In genomic region chr1:226738995-226739695, GRCh38 we compare ENCODE assay signal across 8 cellular contexts. TPM values are rescaled to one million over a fixed set of nuclear protein-coding genes. Genes with fewer than 3 reads are reported as not detected.
DNase-seq lines count a peak whose midpoint lies in the region; ATAC-seq and TF ChIP-seq lines count a peak whose summit lies in the region.

ITPKB (minus strand) TSS chr1:226739282; CDS start chr1:226737458, 1,824 bp downstream.

- H3K4me3 Mint-ChIP-seq in activated T-helper 1 cell treated with anti-CD3 and anti-CD28 coated beads, Interleukin-12 subunit alpha, Interleukin-12 subunit beta, Interleukin-2, Interleukin-4 antibody, amounts not matched to agents 30 ng/mL and 10 ng/mL and 1 ng/mL, durations not matched to agents 14 hours and 24 hours and 36 hours: peak within 1 kb of the TSS; percentile 90
- peak within 1 kb of the TSS; percentile 99 for H3K4me3 Mint-ChIP-seq in natural killer cell

- WGBS in transverse colon (ENCODE audit: low coverage in 1 of 2), 2 donors: 1 to 2% methylated on average over 22 to 23 of the region's 23 CpGs

- peak within 1 kb of the TSS; percentile 90 to 97 (median 94) for H3K27ac ChIP-seq in transverse colon

- H3K36me3 ChIP-seq in transverse colon: no peaks in the 10 kb centered on the region

- peaks cover 11% of the 10 kb centered on the region for H3K9me3 Mint-ChIP-seq in activated T-helper 1 cell treated with anti-CD3 and anti-CD28 coated beads, Interleukin-12 subunit alpha, Interleukin-12 subunit beta, Interleukin-2, Interleukin-4 antibody, amounts not matched to agents 30 ng/mL and 10 ng/mL and 1 ng/mL, durations not matched to agents 14 hours and 24 hours and 36 hours
- no peaks in the 10 kb centered on the region for H3K9me3 Mint-ChIP-seq in natural killer cell

- ATAC-seq in GM21619 (IDR thresholded peaks at IDR 0.05; ENCODE audit: unreplicated experiment) (peak; percentile 24), natural killer cell (peak; percentile 48 to 64 (median 52))

- H3K27ac Mint-ChIP-seq in activated T-helper 1 cell treated with anti-CD3 and anti-CD28 coated beads, Interleukin-12 subunit alpha, Interleukin-12 subunit beta, Interleukin-2, Interleukin-4 antibody, amounts not matched to agents 30 ng/mL and 10 ng/mL and 1 ng/mL, durations not matched to agents 14 hours and 24 hours and 36 hours: peak within 1 kb of the TSS; percentile 94
- peak within 1 kb of the TSS; percentile 89 to 93 for H3K27ac Mint-ChIP-seq in natural killer cell

- peaks cover 22% of the 10 kb centered on the region for H3K36me3 Mint-ChIP-seq in activated T-helper 1 cell treated with anti-CD3 and anti-CD28 coated beads, Interleukin-12 subunit alpha, Interleukin-12 subunit beta, Interleukin-2, Interleukin-4 antibody, amounts not matched to agents 30 ng/mL and 10 ng/mL and 1 ng/mL, durations not matched to agents 14 hours and 24 hours and 36 hours (ENCODE audit: low read depth)
- no peaks in the 10 kb centered on the region for H3K36me3 Mint-ChIP-seq in natural killer cell

- in situ Hi-C loops in transverse colon (cut with MboI; ENCODE audit: low pct_ligation_motif_present in 1 of 4, low pct_unique_long_range_greater_than_20kb in 1 of 4, low sequenced_read_pairs in 3 of 4): loop anchor here in 1 of 4 donors (10.0 kb wide), 1 partner anchor 86 kb away; no protein-coding TSS in a partner anchor

- TF ChIP-seq EP300 in transverse colon (IDR thresholded peaks at IDR 0.05; ENCODE audit: low read depth): no peak

- H3K27me3 ChIP-seq in transverse colon: no peaks in the 10 kb centered on the region

- no peaks in the 10 kb centered on the region for H3K27me3 Mint-ChIP-seq in activated T-helper 1 cell treated with anti-CD3 and anti-CD28 coated beads, Interleukin-12 subunit alpha, Interleukin-12 subunit beta, Interleukin-2, Interleukin-4 antibody, amounts not matched to agents 30 ng/mL and 10 ng/mL and 1 ng/mL, durations not matched to agents 14 hours and 24 hours and 36 hours (ENCODE audit: insufficient read depth)
- no peaks in the 10 kb centered on the region for H3K27me3 Mint-ChIP-seq in natural killer cell (ENCODE audit: low read depth in 2 of 2)

- peak; percentile 69 for TF ChIP-seq POLR2A in transverse colon (IDR thresholded peaks at IDR 0.05)

- peaks cover 34% of the 10 kb centered on the region for H3K4me1 Mint-ChIP-seq in activated T-helper 1 cell treated with anti-CD3 and anti-CD28 coated beads, Interleukin-12 subunit alpha, Interleukin-12 subunit beta, Interleukin-2, Interleukin-4 antibody, amounts not matched to agents 30 ng/mL and 10 ng/mL and 1 ng/mL, durations not matched to agents 14 hours and 24 hours and 36 hours (ENCODE audit: low read depth)
- H3K4me1 Mint-ChIP-seq in natural killer cell: peaks cover 33 to 53% of the 10 kb centered on the region in 2 donors

- intact Hi-C loops in activated T-helper 1 cell treated with anti-CD3 and anti-CD28 coated beads, Interleukin-12 subunit alpha, Interleukin-12 subunit beta, Interleukin-2, Interleukin-4 antibody, amounts not matched to agents 30 ng/mL and 10 ng/mL and 1 ng/mL, durations not matched to agents 14 hours and 24 hours and 36 hours (cut with micrococcal nuclease): loop anchor here (1.0 to 10.0 kb wide), 14 partner anchors 27 to 674 kb away; partner anchors contain the start of genes COQ8A, H3-3A and STUM
- intact Hi-C loops in natural killer cell (cut with micrococcal nuclease): loop anchor here (2.0 to 10.0 kb wide), 7 partner anchors 26 to 86 kb away; no protein-coding TSS in a partner anchor
- intact Hi-C loops in transverse colon (cut with DNase I; ENCODE audit: low total_unique reads): loop anchor here (2.0 to 5.0 kb wide), 2 partner anchors 47 to 104 kb away; no protein-coding TSS in a partner anchor

- peak; percentile 60 for DNase-seq in AG20443 (ENCODE audit: low spot score)
- DNase-seq in OCI-M1 (lab: John Stamatoyannopoulos, UW): peak; percentile 86
- DNase-seq in activated T-helper 1 cell treated with anti-CD3 and anti-CD28 coated beads, Interleukin-12 subunit alpha, Interleukin-12 subunit beta, Interleukin-2, Interleukin-4 antibody, amounts not matched to agents 30 ng/mL and 10 ng/mL and 1 ng/mL, durations not matched to agents 14 hours and 24 hours and 36 hours (ENCODE audit: low spot score): peak; percentile 59
- peak; percentile 94 for DNase-seq in fibroblast of pulmonary artery (ENCODE audit: low read depth)
- DNase-seq in natural killer cell: no peak
- DNase-seq in transverse colon: peak; percentile 71
- DNase-seq in NCI-H82 treated with DMSO at 0.1 percent for 48 hours (lab: John Stamatoyannopoulos, UW; ENCODE audit: unreplicated experiment): no peak

- H3K4me3 ChIP-seq in fibroblast of pulmonary artery (replicated peaks; ENCODE audit: low read depth, low read length) (peak within 1 kb of the TSS; percentile 68), transverse colon (peak within 1 kb of the TSS; percentile 66 to 96 (median 82))

- TF ChIP-seq CTCF in fibroblast of pulmonary artery (IDR thresholded peaks at IDR 0.05; ENCODE audit: low read length, missing control alignments) (no peak), natural killer cell (IDR thresholded peaks at IDR 0.05) (no peak), transverse colon (IDR thresholded peaks at IDR 0.05) (no peak)

- H3K9me3 ChIP-seq in transverse colon: no peaks in the 10 kb centered on the region

- peaks cover 10 to 41% (median 27%) of the 10 kb centered on the region in 4 donors for H3K4me1 ChIP-seq in transverse colon

RNA-seq across cellular contexts. Expression of gene ITPKB, which starts in this region (rescaled TPM):
- 38.3 and 38.5 TPM in 2 replicates for total RNA-seq in activated T-helper 1 cell treated with anti-CD3 and anti-CD28 coated beads, Interleukin-12 subunit alpha, Interleukin-12 subunit beta, Interleukin-2, Interleukin-4 antibody, amounts not matched to agents 30 ng/mL and 10 ng/mL and 1 ng/mL, durations not matched to agents 14 hours and 24 hours and 36 hours
- 100 to 1,000 TPM in 1 of 3 donors, 10 to 100 TPM in 2; 92.2 to 133 (median 99.0) TPM for total RNA-seq in natural killer cell
- total RNA-seq in transverse colon: 10 to 100 TPM; 14.3 to 57.6 (median 23.7) TPM

Comparison
In these comparisons a context has a peak if more than half of its experiments do, and no peak if none do; other contexts are left out.
1. DNase-seq: peak in AG20443 (single experiment), OCI-M1 (single experiment), activated T-helper 1 cell treated with anti-CD3 and anti-CD28 coated beads, Interleukin-12 subunit alpha, Interleukin-12 subunit beta, Interleukin-2, Interleukin-4 antibody, amounts not matched to agents 30 ng/mL and 10 ng/mL and 1 ng/mL, durations not matched to agents 14 hours and 24 hours and 36 hours (single experiment), fibroblast of pulmonary artery (single experiment) and transverse colon (single experiment); none in natural killer cell (single experiment) and NCI-H82 treated with DMSO at 0.1 percent for 48 hours (single experiment).